24 cellular contexts compared by ENCODE assay signal in genomic region chr1:63971557-63971956, GRCh38.
A peak's percentile ranks its signal among the peaks of the same experiment; 100 is the strongest.
DNase-seq lines count a peak whose midpoint lies in the region; ATAC-seq and TF ChIP-seq lines count a peak whose summit lies in the region.
"Had no signal": no experiment of that assay in that cellular context is flagged by ENCODE, and none has a peak within 500 bp of the region (broad histone marks: within the 10 kb centered on the region; RNA-seq: fewer than 3 reads in every experiment).

No MANE protein-coding gene starts in this region.

- TF ChIP-seq POLR2A in uterus (IDR thresholded peaks at IDR 0.05), result no peak

- no peak overlapping the region for H3K4me2 ChIP-seq in SK-N-SH

- DNase-seq in SK-N-SH (no peak), cerebellum (ENCODE audit: low spot score) (peak; percentile 15), mucosa of gallbladder (ENCODE audit: low spot score) (peak; percentile 24), aorta (no peak), GM10248 (ENCODE audit: extremely low spot score) (no peak), GM03348 (ENCODE audit: low spot score) (no peak), uterus (no peak)
- DNase-seq: 8988T, AML-193, C1 segment of cervical spinal cord, DMS53, GDM1, GOT3, HCEC 1CT, KG1, NCI-H1105, NCI-H146, NCI-H2029, NCI-H446, NCI-H526 treated with DMSO at 0.1 percent for 48 hours, OCI-M1, SJCRH30 had no signal

- TF ChIP-seq EP300 in SK-N-SH (IDR thresholded peaks at IDR 0.05; ENCODE audit: borderline replicate concordance in 1 of 2, low read depth in 1 of 2, low read length in 1 of 2), result no peak

- H3K9me2 ChIP-seq in SK-N-SH, result no peaks in the 10 kb centered on the region

- H3K4me3 ChIP-seq in SK-N-SH (ENCODE audit: low read depth in 2 of 2, low read length in 1 of 2) (no peak overlapping the region), aorta (ENCODE audit: low read length in 2 of 2) (no peak overlapping the region), uterus (no peak overlapping the region)
- H3K4me3 ChIP-seq: SJCRH30 had no signal

- intact Hi-C loops in aorta (cut with DNase I) (no loop called here), uterus (cut with DNase I; ENCODE audit: low total_unique reads) (no loop called here)

- H3K27ac ChIP-seq in SK-N-SH (ENCODE audit: low read depth in 2 of 2, low read length in 1 of 2) (peak overlapping the region in 1 of 2 experiments; percentile 3; a peak in 1 of 4 replicates), aorta (ENCODE audit: low read depth in 1 of 2, low read length in 2 of 2) (peak overlapping the region; percentile 74 to 82), uterus (no peak overlapping the region)
- H3K27ac ChIP-seq: HL-60, SJCRH30 had no signal

- no peaks in the 10 kb centered on the region for H4K20me1 ChIP-seq in SK-N-SH (ENCODE audit: insufficient read depth)

- H3F3A ChIP-seq in SK-N-SH (replicated peaks; ENCODE audit: insufficient read depth), result peaks cover 10% of the 10 kb centered on the region

- H3K4me1 ChIP-seq in SK-N-SH (ENCODE audit: control insufficient read depth in 1 of 2, insufficient read depth in 2 of 2, low read depth in 1 of 2, low read length in 1 of 2) (peaks cover 0 to 14% of the 10 kb centered on the region in 2 experiments; a peak in 2 of 4 replicates), aorta (ENCODE audit: control insufficient read depth in 1 of 2, insufficient read depth in 2 of 2, low read length in 2 of 2) (peaks cover 7 to 20% of the 10 kb centered on the region in 2 donors), uterus (no peaks in the 10 kb centered on the region)

- ATAC-seq in SK-N-SH treated with all-trans-retinoic acid at 6 μM for 48 hours (no peak), aorta (ENCODE audit: low FRiP score) (no peak)

- no peaks in the 10 kb centered on the region for H3K9me3 ChIP-seq in SK-N-SH
- H3K9me3 ChIP-seq in aorta (ENCODE audit: control insufficient read depth, low read length), result no peaks in the 10 kb centered on the region
- no peaks in the 10 kb centered on the region for H3K9me3 ChIP-seq in uterus
- H3K9me3 ChIP-seq: SJCRH30 had no signal

- TF ChIP-seq CTCF in SK-N-SH (IDR thresholded peaks at IDR 0.05) (no peak), GM10248 (IDR thresholded peaks at IDR 0.05; ENCODE audit: control extremely low read depth, extremely low read depth, low read depth, missing control alignments) (no peak), uterus (IDR thresholded peaks at IDR 0.05) (no peak)

- no peak for TF ChIP-seq RAD21 in SK-N-SH (IDR thresholded peaks at IDR 0.05; ENCODE audit: low read length)

- WGBS in SK-N-SH (ENCODE audit: low lambda C conversion rate), result 64% methylated on average over 3 of the region's 3 CpGs
- 26 to 34% methylated on average over 3 of the region's 3 CpGs for WGBS in aorta, 2 donors

- no peaks in the 10 kb centered on the region for H3K79me2 ChIP-seq in SK-N-SH (ENCODE audit: insufficient read depth)

- no peaks in the 10 kb centered on the region for H3K36me3 ChIP-seq in SK-N-SH (replicated peaks in 1 of 2; ENCODE audit: control insufficient read depth in 1 of 2, insufficient read depth in 2 of 2, low read length in 1 of 2)
- no peaks in the 10 kb centered on the region for H3K36me3 ChIP-seq in aorta (ENCODE audit: control insufficient read depth in 1 of 2, insufficient read depth in 2 of 2, low read length in 1 of 2)
- H3K36me3 ChIP-seq in uterus, result no peaks in the 10 kb centered on the region
- H3K36me3 ChIP-seq: SJCRH30 had no signal

- H2AFZ ChIP-seq in SK-N-SH (ENCODE audit: low read depth), result no peak overlapping the region

- H3K27me3 ChIP-seq in SK-N-SH (ENCODE audit: insufficient read depth), result no peaks in the 10 kb centered on the region
- H3K27me3 ChIP-seq in aorta (ENCODE audit: control insufficient read depth in 1 of 2, insufficient read depth in 2 of 2, low read length in 1 of 2), result no peaks in the 10 kb centered on the region
- H3K27me3 ChIP-seq in uterus, result no peaks in the 10 kb centered on the region
- H3K27me3 ChIP-seq: SJCRH30 had no signal

- POLR2A ChIA-PET in SK-N-SH (lab: Yijun Ruan, JAX), result no interaction called here
- POLR2A ChIA-PET in GM10248 (lab: Yijun Ruan, JAX), result no interaction called here

- no peak overlapping the region for H3K9ac ChIP-seq in SK-N-SH

- CTCF ChIA-PET in SK-N-SH (lab: Yijun Ruan, JAX), result no interaction called here
- CTCF ChIA-PET in GM10248 (lab: Yijun Ruan, JAX), result interaction anchor here (1.1 kb wide), 1 partner anchor 10 kb away, joined by 3 read pairs; no protein-coding TSS in a partner anchor

TF ChIP-seq in SK-N-SH treated with all-trans-retinoic acid at 6 μM for 48 hours, 23 proteins besides CTCF, POLR2A, EP300 and RAD21:
- TF ChIP-seq ISL1 (CRISPR knock-in tag; IDR thresholded peaks at IDR 0.05), result peak; percentile 71
- no peak for TF ChIP-seq ZNF8 (CRISPR knock-in tag; IDR thresholded peaks at IDR 0.05)

TF ChIP-seq in SK-N-SH, 30 proteins besides CTCF, POLR2A, EP300 and RAD21:
- no peak for TF ChIP-seq REST (IDR thresholded peaks at IDR 0.05; ENCODE audit: low read depth, low read length)

Comparison
In these comparisons a context has a peak if more than half of its experiments do, and no peak if none do; other contexts are left out.
1. DNase-seq: peak in cerebellum (single experiment) and mucosa of gallbladder (single experiment); none in SK-N-SH (single experiment), aorta (0 of 2), GM10248 (single experiment), GM03348 (single experiment) and uterus (0 of 2).
2. H3K27ac ChIP-seq: peak in aorta (2 of 2); none in uterus (0 of 2).